ENCODE assay signal across 18 cellular contexts in the genomic region with DNA sequence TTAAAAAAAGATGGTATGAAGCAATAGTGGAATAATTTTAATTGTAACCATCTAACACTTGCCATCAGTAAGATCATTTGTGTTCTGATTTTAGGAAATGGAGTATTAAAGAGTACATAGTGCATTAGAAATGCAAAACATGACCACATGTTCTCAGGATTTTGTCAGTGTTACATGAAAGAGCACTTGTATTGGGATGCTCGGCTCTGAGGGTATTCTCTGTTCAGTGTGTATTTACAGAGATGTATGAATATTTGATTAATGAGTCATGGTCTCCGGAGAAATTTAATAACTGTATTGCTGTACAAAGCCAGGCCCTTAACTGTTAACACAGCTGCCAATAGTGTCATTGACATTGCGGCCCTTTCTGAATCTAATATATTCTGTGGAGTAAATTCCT.
DNase-seq lines count a peak whose midpoint lies in the region; ATAC-seq and TF ChIP-seq lines count a peak whose summit lies in the region.
"Had no signal": no experiment of that assay in that cellular context is flagged by ENCODE, and none has a peak within 500 bp of the region (broad histone marks: within the 10 kb centered on the region; RNA-seq: fewer than 3 reads in every experiment).

No MANE protein-coding gene starts in this region.

- TF ChIP-seq CTCF in choroid plexus epithelial cell (conservative IDR thresholded peaks at IDR 0.05; ENCODE audit: low read depth, low read length): no peak
- no peak for TF ChIP-seq CTCF in neural crest cell (conservative IDR thresholded peaks at IDR 0.05)

- no peak overlapping the region for H3K4me3 ChIP-seq in choroid plexus epithelial cell (ENCODE audit: low read depth, low read length)
- H3K4me3 ChIP-seq: left ventricle myocardium inferior, skin epidermis, uterus had no signal

- peak; percentile 91 for DNase-seq in DMS53 treated with DMSO at 0.1 percent for 48 hours (lab: John Stamatoyannopoulos, UW; ENCODE audit: unreplicated experiment)
- DNase-seq in NCI-H1694 (lab: John Stamatoyannopoulos, UW): peak; percentile 24
- peak; percentile 6 for DNase-seq in choroid plexus epithelial cell (ENCODE audit: low read depth)
- DNase-seq in neural crest cell (ENCODE audit: low read depth, low spot score): no peak
- DNase-seq in immature natural killer cell: no peak
- DNase-seq in DMS79 treated with DMSO at 0.1 percent for 48 hours (lab: John Stamatoyannopoulos, UW): no peak
- DNase-seq: CD8-positive, alpha-beta T cell; left ventricle myocardium inferior; stimulated activated CD4-positive, alpha-beta T cell treated with anti-CD3 and anti-CD28 coated beads, Interleukin-2, amount 100 ng/mL, for 48 hours; uterus had no signal

- H3K4me3 Mint-ChIP-seq in neural crest cell: no peak overlapping the region
- H3K4me3 Mint-ChIP-seq in immature natural killer cell: no peak overlapping the region
- H3K4me3 Mint-ChIP-seq: activated naive CD8-positive, alpha-beta T cell; brain; CD8-positive, alpha-beta T cell; T-helper 1 cell treated with Interleukin-12 subunit alpha and Interleukin-12 subunit beta and Interleukin-4 antibody, amounts not matched to agents 30 μg/mL and 1 μg/mL, for 36 hours had no signal

- H3K4me1 Mint-ChIP-seq in neural crest cell (peaks cover 15% of the 10 kb centered on the region), immature natural killer cell (no peaks in the 10 kb centered on the region)

- H3K36me3 Mint-ChIP-seq in neural crest cell (ENCODE audit: low read depth): no peaks in the 10 kb centered on the region
- no peaks in the 10 kb centered on the region for H3K36me3 Mint-ChIP-seq in immature natural killer cell
- H3K36me3 Mint-ChIP-seq: activated naive CD8-positive, alpha-beta T cell; brain; CD8-positive, alpha-beta T cell had no signal

- H3K27ac Mint-ChIP-seq in neural crest cell (ENCODE audit: unreplicated experiment) (peak overlapping the region; percentile 79), immature natural killer cell (no peak overlapping the region)
- H3K27ac Mint-ChIP-seq: activated naive CD8-positive, alpha-beta T cell; CD8-positive, alpha-beta T cell; T-helper 1 cell treated with Interleukin-12 subunit alpha and Interleukin-12 subunit beta and Interleukin-4 antibody, amounts not matched to agents 30 μg/mL and 1 μg/mL, for 36 hours had no signal

- ATAC-seq in GM21619 (IDR thresholded peaks at IDR 0.05; ENCODE audit: unreplicated experiment): no peak
- ATAC-seq in GM18498 (IDR thresholded peaks at IDR 0.05; ENCODE audit: unreplicated experiment): no peak
- ATAC-seq: CD8-positive, alpha-beta T cell; HCT116; Right ventricle myocardium inferior had no signal

- H3K9me3 Mint-ChIP-seq in neural crest cell (no peaks in the 10 kb centered on the region), immature natural killer cell (peaks cover 0 to 4% (median 0%) of the 10 kb centered on the region in 6 donors)
- H3K9me3 Mint-ChIP-seq: CD8-positive, alpha-beta T cell; T-helper 1 cell treated with Interleukin-12 subunit alpha and Interleukin-12 subunit beta and Interleukin-4 antibody, amounts not matched to agents 30 μg/mL and 1 μg/mL, for 36 hours had no signal

- no peaks in the 10 kb centered on the region for H3K27me3 Mint-ChIP-seq in neural crest cell (ENCODE audit: low read depth)
- H3K27me3 Mint-ChIP-seq in immature natural killer cell (ENCODE audit: low read depth in 3 of 3): peaks cover 4 to 18% (median 9%) of the 10 kb centered on the region in 3 donors
- H3K27me3 Mint-ChIP-seq: brain had no signal

Comparison
In these comparisons a context has a peak if more than half of its experiments do, and no peak if none do; other contexts are left out.
1. DNase-seq: peak in DMS53 treated with DMSO at 0.1 percent for 48 hours (single experiment), NCI-H1694 (single experiment) and choroid plexus epithelial cell (single experiment); none in neural crest cell (single experiment), immature natural killer cell (0 of 3) and DMS79 treated with DMSO at 0.1 percent for 48 hours (single experiment).